ENCODE assay signal across 9 cellular contexts in genomic region chr1:178192686-178193085, GRCh38.
A peak's percentile ranks its signal among the peaks of the same experiment; 100 is the strongest.
DNase-seq lines count a peak whose midpoint lies in the region; ATAC-seq and TF ChIP-seq lines count a peak whose summit lies in the region.
"Had no signal": no experiment of that assay in that cellular context is flagged by ENCODE, and none has a peak within 500 bp of the region (broad histone marks: within the 10 kb centered on the region; RNA-seq: fewer than 3 reads in every experiment).

No MANE protein-coding gene starts in this region.

- CTCF ChIA-PET in activated CD4-positive, alpha-beta T cell treated with anti-CD3 and anti-CD28 coated beads, Interleukin-2, amount 10 ng/mL, durations not matched to agents 7 days and 5 days (lab: Charles Lee), result no interaction called here

- no peaks in the 10 kb centered on the region for H3K4me1 Mint-ChIP-seq in activated CD4-positive, alpha-beta T cell treated with anti-CD3 and anti-CD28 coated beads, Interleukin-2, amount 10 ng/mL, durations not matched to agents 7 days and 5 days

- no peaks in the 10 kb centered on the region for H3K9me3 ChIP-seq in right atrium auricular region
- no peaks in the 10 kb centered on the region for H3K9me3 ChIP-seq in adrenal gland (replicated peaks in 1 of 3)
- H3K9me3 ChIP-seq in right cardiac atrium (ENCODE audit: control insufficient read depth, low read length), result no peaks in the 10 kb centered on the region

- no peak overlapping the region for H3K4me3 ChIP-seq in right atrium auricular region
- H3K4me3 ChIP-seq in adrenal gland, result no peak overlapping the region
- no peak overlapping the region for H3K4me3 ChIP-seq in right cardiac atrium (ENCODE audit: low read length)

- H3K27ac Mint-ChIP-seq in activated CD4-positive, alpha-beta T cell treated with anti-CD3 and anti-CD28 coated beads, Interleukin-2, amount 10 ng/mL, durations not matched to agents 7 days and 5 days, result no peak overlapping the region

- ATAC-seq in Right ventricle myocardium inferior (peak; percentile 61), right cardiac atrium (peak; percentile 81 to 85), HG03565 (IDR thresholded peaks at IDR 0.05; ENCODE audit: unreplicated experiment) (no peak)

- POLR2A ChIA-PET in activated CD4-positive, alpha-beta T cell treated with anti-CD3 and anti-CD28 coated beads, Interleukin-2, amount 10 ng/mL, durations not matched to agents 7 days and 5 days (lab: Charles Lee), result no interaction called here

- H3K36me3 ChIP-seq in right atrium auricular region, result no peaks in the 10 kb centered on the region
- no peaks in the 10 kb centered on the region for H3K36me3 ChIP-seq in adrenal gland (replicated peaks in 1 of 2)

- TF ChIP-seq POLR2A in adrenal gland (IDR thresholded peaks at IDR 0.05), result no peak

- no peak for DNase-seq in Right ventricle myocardium inferior (ENCODE audit: missing footprints)
- no peak for DNase-seq in right atrium auricular region (ENCODE audit: low spot score)
- peak in 6 of 7 donors; percentile 34 to 67 (median 47) for DNase-seq in adrenal gland
- DNase-seq in right cardiac atrium, result peak; percentile 31 to 50 (median 35)
- DNase-seq in activated CD4-positive, alpha-beta T cell treated with anti-CD3 and anti-CD28 coated beads for 4 hours, result no peak
- DNase-seq in activated T-cell treated with anti-CD3 and anti-CD28 coated beads, Interleukin-2, amount 50 U/mL, for 48 hours, result no peak
- DNase-seq in activated CD4-positive, alpha-beta T cell treated with anti-CD3 and anti-CD28 coated beads, Interleukin-2, amount 10 ng/mL, durations not matched to agents 7 days and 5 days, result no peak

- H3K27me3 ChIP-seq in right atrium auricular region (no peaks in the 10 kb centered on the region), adrenal gland (no peaks in the 10 kb centered on the region), right cardiac atrium (ENCODE audit: control insufficient read depth, insufficient read depth) (no peaks in the 10 kb centered on the region)

- WGBS in adrenal gland, 4 donors, result 65 to 81% (median 75%) methylated on average over 3 of the region's 3 CpGs
- WGBS in right cardiac atrium, result 55% methylated on average over 3 of the region's 3 CpGs

- no peak overlapping the region for H3K4me3 Mint-ChIP-seq in activated CD4-positive, alpha-beta T cell treated with anti-CD3 and anti-CD28 coated beads, Interleukin-2, amount 10 ng/mL, durations not matched to agents 7 days and 5 days

- intact Hi-C loops in Right ventricle myocardium inferior (cut with DNase I) (loop anchor here (5.0 kb wide), 1 partner anchor 160 kb away; no protein-coding TSS in a partner anchor), adrenal gland (cut with DNase I) (no loop called here), right cardiac atrium (cut with DNase I) (no loop called here)

- peaks cover 0 to 16% of the 10 kb centered on the region in 2 donors for H3K4me1 ChIP-seq in right atrium auricular region
- H3K4me1 ChIP-seq in adrenal gland (replicated peaks in 1 of 2), result peaks cover 0 to 9% of the 10 kb centered on the region in 2 donors
- peaks cover 2% of the 10 kb centered on the region for H3K4me1 ChIP-seq in right cardiac atrium (ENCODE audit: control insufficient read depth, insufficient read depth, low read length)

- H3K27ac ChIP-seq in right atrium auricular region (no peak overlapping the region), adrenal gland (peak overlapping the region in 1 of 5 donors; percentile 26), right cardiac atrium (ENCODE audit: low read length) (no peak overlapping the region)
- H3K27ac ChIP-seq: C4-2B had no signal

- no peaks in the 10 kb centered on the region for H3K36me3 Mint-ChIP-seq in activated CD4-positive, alpha-beta T cell treated with anti-CD3 and anti-CD28 coated beads, Interleukin-2, amount 10 ng/mL, durations not matched to agents 7 days and 5 days (ENCODE audit: low read depth)

- H3K27me3 Mint-ChIP-seq in activated CD4-positive, alpha-beta T cell treated with anti-CD3 and anti-CD28 coated beads, Interleukin-2, amount 10 ng/mL, durations not matched to agents 7 days and 5 days, result no peaks in the 10 kb centered on the region

- no peaks in the 10 kb centered on the region for H3K9me3 Mint-ChIP-seq in activated CD4-positive, alpha-beta T cell treated with anti-CD3 and anti-CD28 coated beads, Interleukin-2, amount 10 ng/mL, durations not matched to agents 7 days and 5 days

- no peak for TF ChIP-seq CTCF in right atrium auricular region (IDR thresholded peaks at IDR 0.05)
- no peak for TF ChIP-seq CTCF in adrenal gland (IDR thresholded peaks at IDR 0.05)

Comparison
In these comparisons a context has a peak if more than half of its experiments do, and no peak if none do; other contexts are left out.
1. DNase-seq: peak in adrenal gland (6 of 7) and right cardiac atrium (3 of 3); none in Right ventricle myocardium inferior (single experiment), right atrium auricular region (single experiment), activated CD4-positive, alpha-beta T cell treated with anti-CD3 and anti-CD28 coated beads for 4 hours (0 of 2), activated T-cell treated with anti-CD3 and anti-CD28 coated beads, Interleukin-2, amount 50 U/mL, for 48 hours (0 of 2) and activated CD4-positive, alpha-beta T cell treated with anti-CD3 and anti-CD28 coated beads, Interleukin-2, amount 10 ng/mL, durations not matched to agents 7 days and 5 days (single experiment).